ENCODE assay signal across 1 cellular context in the genomic region with DNA sequence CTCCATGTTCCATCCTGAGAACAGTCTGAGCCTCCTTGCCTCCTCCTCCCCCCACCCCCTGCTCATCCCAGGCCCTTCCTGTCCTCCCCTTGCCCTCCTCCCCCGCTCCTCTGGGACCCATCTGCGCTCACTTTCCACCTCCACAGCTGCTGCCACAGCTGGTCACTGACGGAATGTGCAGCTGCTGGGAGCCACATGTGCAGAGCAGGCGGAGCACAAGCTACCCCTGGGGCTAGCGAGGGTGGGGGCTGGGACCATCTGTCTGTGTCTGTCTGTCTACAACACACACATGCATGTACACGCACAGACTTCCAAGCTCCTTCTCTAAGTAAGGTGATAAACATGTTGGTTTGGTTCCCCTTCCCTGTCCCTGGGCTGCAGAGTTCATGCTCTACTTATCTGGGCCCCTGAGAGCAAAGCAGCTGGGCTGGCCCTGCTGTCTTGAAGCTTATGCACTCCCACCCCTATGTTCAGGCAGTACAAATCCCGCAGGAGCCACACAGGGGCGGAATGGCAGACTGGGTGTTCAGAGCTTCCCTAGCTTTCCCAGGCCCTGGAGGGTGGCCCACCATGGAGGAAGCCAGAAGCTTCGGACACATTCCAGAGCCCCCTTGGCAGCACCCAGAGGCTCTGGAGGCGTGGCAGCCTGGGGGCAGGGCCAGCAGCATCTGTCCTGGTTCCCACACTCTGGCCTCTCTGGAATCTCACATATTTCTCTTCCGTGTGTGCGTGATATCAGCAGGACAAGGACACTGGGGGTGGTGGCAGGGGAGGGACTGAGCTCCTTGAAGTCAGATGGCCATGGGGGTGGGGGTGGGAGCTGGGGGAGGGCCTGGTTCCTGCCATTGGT.
TF ChIP-seq lines count a peak whose summit lies in the region.

No MANE protein-coding gene starts in this region.

TF ChIP-seq in K562, 482 proteins besides CTCF, POLR2A, EP300 and RAD21 (continued from another document):
- TF ChIP-seq, protein P1, sequence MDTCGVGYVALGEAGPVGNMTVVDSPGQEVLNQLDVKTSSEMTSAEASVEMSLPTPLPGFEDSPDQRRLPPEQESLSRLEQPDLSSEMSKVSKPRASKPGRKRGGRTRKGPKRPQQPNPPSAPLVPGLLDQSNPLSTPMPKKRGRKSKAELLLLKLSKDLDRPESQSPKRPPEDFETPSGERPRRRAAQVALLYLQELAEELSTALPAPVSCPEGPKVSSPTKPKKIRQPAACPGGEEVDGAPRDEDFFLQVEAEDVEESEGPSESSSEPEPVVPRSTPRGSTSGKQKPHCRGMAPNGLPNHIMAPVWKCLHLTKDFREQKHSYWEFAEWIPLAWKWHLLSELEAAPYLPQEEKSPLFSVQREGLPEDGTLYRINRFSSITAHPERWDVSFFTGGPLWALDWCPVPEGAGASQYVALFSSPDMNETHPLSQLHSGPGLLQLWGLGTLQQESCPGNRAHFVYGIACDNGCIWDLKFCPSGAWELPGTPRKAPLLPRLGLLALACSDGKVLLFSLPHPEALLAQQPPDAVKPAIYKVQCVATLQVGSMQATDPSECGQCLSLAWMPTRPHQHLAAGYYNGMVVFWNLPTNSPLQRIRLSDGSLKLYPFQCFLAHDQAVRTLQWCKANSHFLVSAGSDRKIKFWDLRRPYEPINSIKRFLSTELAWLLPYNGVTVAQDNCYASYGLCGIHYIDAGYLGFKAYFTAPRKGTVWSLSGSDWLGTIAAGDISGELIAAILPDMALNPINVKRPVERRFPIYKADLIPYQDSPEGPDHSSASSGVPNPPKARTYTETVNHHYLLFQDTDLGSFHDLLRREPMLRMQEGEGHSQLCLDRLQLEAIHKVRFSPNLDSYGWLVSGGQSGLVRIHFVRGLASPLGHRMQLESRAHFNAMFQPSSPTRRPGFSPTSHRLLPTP (IDR thresholded peaks at IDR 0.05; ENCODE audit: borderline replicate concordance, extremely low read depth, insufficient read length): no peak
- TF ChIP-seq, protein P2, sequence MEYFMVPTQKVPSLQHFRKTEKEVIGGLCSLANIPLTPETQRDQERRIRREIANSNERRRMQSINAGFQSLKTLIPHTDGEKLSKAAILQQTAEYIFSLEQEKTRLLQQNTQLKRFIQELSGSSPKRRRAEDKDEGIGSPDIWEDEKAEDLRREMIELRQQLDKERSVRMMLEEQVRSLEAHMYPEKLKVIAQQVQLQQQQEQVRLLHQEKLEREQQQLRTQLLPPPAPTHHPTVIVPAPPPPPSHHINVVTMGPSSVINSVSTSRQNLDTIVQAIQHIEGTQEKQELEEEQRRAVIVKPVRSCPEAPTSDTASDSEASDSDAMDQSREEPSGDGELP (CRISPR knock-in tag; IDR thresholded peaks at IDR 0.05; ENCODE audit: borderline replicate concordance): peak; percentile 87
- TF ChIP-seq ZNF232 (CRISPR knock-in tag; IDR thresholded peaks at IDR 0.05) (no peak), KLF13 (tag; IDR thresholded peaks at IDR 0.05; ENCODE audit: borderline replicate concordance, low read depth) (no peak), CCNT2 (IDR thresholded peaks at IDR 0.05; ENCODE audit: borderline replicate concordance, extremely low read depth, insufficient read length, low read depth, low read length) (no peak), SAP30 (IDR thresholded peaks at IDR 0.05; ENCODE audit: borderline replicate concordance, insufficient read depth, low read depth, low read length, poor library complexity, severe bottlenecking) (no peak), ZKSCAN3 (CRISPR knock-in tag; IDR thresholded peaks at IDR 0.05) (no peak), SREBF1 (IDR thresholded peaks at IDR 0.05; ENCODE audit: borderline replicate concordance, low read depth, low read length) (no peak), MYNN (IDR thresholded peaks at IDR 0.05) (no peak; the same call in 1 of the 2 replicates), MYNN (CRISPR knock-in tag; IDR thresholded peaks at IDR 0.05) (no peak), ZZZ3 (IDR thresholded peaks at IDR 0.05) (no peak), ZNF507 (tag; conservative IDR thresholded peaks at IDR 0.05) (no peak), ZNF766 (CRISPR knock-in tag; conservative IDR thresholded peaks at IDR 0.05) (no peak), CTBP1 (IDR thresholded peaks at IDR 0.05; ENCODE audit: borderline replicate concordance) (0 out of 2 replicates have a peak, but pooled peaks have one; percentile 17), ZSCAN29 (IDR thresholded peaks at IDR 0.05) (no peak), GABPB1 (CRISPR knock-in tag; IDR thresholded peaks at IDR 0.05) (no peak), FOXJ2 (tag; IDR thresholded peaks at IDR 0.05) (no peak), DDX20 (tag; IDR thresholded peaks at IDR 0.05; ENCODE audit: low read depth) (no peak), HNRNPL (IDR thresholded peaks at IDR 0.05; ENCODE audit: low read depth, low read length) (no peak), IFI16 (CRISPR knock-in tag; IDR thresholded peaks at IDR 0.05) (no peak), SRF (CRISPR knock-in tag; IDR thresholded peaks at IDR 0.05) (no peak), ZNF197 (CRISPR knock-in tag; IDR thresholded peaks at IDR 0.05; ENCODE audit: low read depth) (no peak), CEBPB (tag; IDR thresholded peaks at IDR 0.05) (no peak), NFYB (IDR thresholded peaks at IDR 0.05; ENCODE audit: extremely low read depth, insufficient read length) (no peak)
- TF ChIP-seq, protein P3, sequence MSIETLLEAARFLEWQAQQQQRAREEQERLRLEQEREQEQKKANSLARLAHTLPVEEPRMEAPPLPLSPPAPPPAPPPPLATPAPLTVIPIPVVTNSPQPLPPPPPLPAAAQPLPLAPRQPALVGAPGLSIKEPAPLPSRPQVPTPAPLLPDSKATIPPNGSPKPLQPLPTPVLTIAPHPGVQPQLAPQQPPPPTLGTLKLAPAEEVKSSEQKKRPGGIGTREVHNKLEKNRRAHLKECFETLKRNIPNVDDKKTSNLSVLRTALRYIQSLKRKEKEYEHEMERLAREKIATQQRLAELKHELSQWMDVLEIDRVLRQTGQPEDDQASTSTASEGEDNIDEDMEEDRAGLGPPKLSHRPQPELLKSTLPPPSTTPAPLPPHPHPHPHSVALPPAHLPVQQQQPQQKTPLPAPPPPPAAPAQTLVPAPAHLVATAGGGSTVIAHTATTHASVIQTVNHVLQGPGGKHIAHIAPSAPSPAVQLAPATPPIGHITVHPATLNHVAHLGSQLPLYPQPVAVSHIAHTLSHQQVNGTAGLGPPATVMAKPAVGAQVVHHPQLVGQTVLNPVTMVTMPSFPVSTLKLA (conservative IDR thresholded peaks at IDR 0.05): no peak; a peak in 1 of 4 replicates
- TF ChIP-seq, protein P4, sequence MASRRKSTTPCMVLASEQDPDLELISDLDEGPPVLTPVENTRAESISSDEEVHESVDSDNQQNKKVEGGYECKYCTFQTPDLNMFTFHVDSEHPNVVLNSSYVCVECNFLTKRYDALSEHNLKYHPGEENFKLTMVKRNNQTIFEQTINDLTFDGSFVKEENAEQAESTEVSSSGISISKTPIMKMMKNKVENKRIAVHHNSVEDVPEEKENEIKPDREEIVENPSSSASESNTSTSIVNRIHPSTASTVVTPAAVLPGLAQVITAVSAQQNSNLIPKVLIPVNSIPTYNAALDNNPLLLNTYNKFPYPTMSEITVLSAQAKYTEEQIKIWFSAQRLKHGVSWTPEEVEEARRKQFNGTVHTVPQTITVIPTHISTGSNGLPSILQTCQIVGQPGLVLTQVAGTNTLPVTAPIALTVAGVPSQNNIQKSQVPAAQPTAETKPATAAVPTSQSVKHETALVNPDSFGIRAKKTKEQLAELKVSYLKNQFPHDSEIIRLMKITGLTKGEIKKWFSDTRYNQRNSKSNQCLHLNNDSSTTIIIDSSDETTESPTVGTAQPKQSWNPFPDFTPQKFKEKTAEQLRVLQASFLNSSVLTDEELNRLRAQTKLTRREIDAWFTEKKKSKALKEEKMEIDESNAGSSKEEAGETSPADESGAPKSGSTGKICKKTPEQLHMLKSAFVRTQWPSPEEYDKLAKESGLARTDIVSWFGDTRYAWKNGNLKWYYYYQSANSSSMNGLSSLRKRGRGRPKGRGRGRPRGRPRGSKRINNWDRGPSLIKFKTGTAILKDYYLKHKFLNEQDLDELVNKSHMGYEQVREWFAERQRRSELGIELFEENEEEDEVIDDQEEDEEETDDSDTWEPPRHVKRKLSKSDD (conservative IDR thresholded peaks at IDR 0.05; ENCODE audit: low read length): no peak
- TF ChIP-seq, protein P5, sequence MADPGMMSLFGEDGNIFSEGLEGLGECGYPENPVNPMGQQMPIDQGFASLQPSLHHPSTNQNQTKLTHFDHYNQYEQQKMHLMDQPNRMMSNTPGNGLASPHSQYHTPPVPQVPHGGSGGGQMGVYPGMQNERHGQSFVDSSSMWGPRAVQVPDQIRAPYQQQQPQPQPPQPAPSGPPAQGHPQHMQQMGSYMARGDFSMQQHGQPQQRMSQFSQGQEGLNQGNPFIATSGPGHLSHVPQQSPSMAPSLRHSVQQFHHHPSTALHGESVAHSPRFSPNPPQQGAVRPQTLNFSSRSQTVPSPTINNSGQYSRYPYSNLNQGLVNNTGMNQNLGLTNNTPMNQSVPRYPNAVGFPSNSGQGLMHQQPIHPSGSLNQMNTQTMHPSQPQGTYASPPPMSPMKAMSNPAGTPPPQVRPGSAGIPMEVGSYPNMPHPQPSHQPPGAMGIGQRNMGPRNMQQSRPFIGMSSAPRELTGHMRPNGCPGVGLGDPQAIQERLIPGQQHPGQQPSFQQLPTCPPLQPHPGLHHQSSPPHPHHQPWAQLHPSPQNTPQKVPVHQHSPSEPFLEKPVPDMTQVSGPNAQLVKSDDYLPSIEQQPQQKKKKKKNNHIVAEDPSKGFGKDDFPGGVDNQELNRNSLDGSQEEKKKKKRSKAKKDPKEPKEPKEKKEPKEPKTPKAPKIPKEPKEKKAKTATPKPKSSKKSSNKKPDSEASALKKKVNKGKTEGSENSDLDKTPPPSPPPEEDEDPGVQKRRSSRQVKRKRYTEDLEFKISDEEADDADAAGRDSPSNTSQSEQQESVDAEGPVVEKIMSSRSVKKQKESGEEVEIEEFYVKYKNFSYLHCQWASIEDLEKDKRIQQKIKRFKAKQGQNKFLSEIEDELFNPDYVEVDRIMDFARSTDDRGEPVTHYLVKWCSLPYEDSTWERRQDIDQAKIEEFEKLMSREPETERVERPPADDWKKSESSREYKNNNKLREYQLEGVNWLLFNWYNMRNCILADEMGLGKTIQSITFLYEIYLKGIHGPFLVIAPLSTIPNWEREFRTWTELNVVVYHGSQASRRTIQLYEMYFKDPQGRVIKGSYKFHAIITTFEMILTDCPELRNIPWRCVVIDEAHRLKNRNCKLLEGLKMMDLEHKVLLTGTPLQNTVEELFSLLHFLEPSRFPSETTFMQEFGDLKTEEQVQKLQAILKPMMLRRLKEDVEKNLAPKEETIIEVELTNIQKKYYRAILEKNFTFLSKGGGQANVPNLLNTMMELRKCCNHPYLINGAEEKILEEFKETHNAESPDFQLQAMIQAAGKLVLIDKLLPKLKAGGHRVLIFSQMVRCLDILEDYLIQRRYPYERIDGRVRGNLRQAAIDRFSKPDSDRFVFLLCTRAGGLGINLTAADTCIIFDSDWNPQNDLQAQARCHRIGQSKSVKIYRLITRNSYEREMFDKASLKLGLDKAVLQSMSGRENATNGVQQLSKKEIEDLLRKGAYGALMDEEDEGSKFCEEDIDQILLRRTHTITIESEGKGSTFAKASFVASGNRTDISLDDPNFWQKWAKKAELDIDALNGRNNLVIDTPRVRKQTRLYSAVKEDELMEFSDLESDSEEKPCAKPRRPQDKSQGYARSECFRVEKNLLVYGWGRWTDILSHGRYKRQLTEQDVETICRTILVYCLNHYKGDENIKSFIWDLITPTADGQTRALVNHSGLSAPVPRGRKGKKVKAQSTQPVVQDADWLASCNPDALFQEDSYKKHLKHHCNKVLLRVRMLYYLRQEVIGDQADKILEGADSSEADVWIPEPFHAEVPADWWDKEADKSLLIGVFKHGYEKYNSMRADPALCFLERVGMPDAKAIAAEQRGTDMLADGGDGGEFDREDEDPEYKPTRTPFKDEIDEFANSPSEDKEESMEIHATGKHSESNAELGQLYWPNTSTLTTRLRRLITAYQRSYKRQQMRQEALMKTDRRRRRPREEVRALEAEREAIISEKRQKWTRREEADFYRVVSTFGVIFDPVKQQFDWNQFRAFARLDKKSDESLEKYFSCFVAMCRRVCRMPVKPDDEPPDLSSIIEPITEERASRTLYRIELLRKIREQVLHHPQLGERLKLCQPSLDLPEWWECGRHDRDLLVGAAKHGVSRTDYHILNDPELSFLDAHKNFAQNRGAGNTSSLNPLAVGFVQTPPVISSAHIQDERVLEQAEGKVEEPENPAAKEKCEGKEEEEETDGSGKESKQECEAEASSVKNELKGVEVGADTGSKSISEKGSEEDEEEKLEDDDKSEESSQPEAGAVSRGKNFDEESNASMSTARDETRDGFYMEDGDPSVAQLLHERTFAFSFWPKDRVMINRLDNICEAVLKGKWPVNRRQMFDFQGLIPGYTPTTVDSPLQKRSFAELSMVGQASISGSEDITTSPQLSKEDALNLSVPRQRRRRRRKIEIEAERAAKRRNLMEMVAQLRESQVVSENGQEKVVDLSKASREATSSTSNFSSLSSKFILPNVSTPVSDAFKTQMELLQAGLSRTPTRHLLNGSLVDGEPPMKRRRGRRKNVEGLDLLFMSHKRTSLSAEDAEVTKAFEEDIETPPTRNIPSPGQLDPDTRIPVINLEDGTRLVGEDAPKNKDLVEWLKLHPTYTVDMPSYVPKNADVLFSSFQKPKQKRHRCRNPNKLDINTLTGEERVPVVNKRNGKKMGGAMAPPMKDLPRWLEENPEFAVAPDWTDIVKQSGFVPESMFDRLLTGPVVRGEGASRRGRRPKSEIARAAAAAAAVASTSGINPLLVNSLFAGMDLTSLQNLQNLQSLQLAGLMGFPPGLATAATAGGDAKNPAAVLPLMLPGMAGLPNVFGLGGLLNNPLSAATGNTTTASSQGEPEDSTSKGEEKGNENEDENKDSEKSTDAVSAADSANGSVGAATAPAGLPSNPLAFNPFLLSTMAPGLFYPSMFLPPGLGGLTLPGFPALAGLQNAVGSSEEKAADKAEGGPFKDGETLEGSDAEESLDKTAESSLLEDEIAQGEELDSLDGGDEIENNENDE (IDR thresholded peaks at IDR 0.05; ENCODE audit: low read depth, low read length): no peak
- TF ChIP-seq, protein P6, sequence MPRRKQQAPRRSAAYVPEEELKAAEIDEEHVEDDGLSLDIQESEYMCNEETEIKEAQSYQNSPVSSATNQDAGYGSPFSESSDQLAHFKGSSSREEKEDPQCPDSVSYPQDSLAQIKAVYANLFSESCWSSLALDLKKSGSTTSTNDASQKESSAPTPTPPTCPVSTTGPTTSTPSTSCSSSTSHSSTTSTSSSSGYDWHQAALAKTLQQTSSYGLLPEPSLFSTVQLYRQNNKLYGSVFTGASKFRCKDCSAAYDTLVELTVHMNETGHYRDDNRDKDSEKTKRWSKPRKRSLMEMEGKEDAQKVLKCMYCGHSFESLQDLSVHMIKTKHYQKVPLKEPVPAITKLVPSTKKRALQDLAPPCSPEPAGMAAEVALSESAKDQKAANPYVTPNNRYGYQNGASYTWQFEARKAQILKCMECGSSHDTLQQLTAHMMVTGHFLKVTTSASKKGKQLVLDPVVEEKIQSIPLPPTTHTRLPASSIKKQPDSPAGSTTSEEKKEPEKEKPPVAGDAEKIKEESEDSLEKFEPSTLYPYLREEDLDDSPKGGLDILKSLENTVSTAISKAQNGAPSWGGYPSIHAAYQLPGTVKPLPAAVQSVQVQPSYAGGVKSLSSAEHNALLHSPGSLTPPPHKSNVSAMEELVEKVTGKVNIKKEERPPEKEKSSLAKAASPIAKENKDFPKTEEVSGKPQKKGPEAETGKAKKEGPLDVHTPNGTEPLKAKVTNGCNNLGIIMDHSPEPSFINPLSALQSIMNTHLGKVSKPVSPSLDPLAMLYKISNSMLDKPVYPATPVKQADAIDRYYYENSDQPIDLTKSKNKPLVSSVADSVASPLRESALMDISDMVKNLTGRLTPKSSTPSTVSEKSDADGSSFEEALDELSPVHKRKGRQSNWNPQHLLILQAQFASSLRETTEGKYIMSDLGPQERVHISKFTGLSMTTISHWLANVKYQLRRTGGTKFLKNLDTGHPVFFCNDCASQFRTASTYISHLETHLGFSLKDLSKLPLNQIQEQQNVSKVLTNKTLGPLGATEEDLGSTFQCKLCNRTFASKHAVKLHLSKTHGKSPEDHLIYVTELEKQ (CRISPR knock-in tag; IDR thresholded peaks at IDR 0.05): no peak
